ENCODE assay signal across 1 cellular context in the genomic region with DNA sequence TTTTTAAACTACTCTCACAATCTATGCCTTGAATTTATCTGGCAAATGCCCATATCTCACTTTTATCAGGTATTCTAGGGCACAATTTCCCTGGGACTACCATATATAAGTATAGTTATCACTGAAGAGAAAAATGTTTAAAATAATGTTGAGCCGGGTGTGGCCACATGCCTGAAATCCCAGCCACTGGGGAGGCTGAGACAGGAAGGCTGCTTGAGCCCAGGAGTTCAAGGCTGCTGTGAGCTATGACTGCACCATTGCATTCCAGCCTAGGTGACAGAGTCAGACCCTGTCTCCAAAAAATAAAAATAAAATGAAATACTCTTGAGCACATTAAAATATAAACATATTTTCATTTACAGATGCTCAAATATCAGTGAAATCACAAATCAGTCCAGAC.
TF ChIP-seq lines count a peak whose summit lies in the region.

No MANE protein-coding gene starts in this region.

TF ChIP-seq in SK-N-SH, 30 proteins besides CTCF, POLR2A, EP300 and RAD21 (continued from another document):
- TF ChIP-seq, protein P1, sequence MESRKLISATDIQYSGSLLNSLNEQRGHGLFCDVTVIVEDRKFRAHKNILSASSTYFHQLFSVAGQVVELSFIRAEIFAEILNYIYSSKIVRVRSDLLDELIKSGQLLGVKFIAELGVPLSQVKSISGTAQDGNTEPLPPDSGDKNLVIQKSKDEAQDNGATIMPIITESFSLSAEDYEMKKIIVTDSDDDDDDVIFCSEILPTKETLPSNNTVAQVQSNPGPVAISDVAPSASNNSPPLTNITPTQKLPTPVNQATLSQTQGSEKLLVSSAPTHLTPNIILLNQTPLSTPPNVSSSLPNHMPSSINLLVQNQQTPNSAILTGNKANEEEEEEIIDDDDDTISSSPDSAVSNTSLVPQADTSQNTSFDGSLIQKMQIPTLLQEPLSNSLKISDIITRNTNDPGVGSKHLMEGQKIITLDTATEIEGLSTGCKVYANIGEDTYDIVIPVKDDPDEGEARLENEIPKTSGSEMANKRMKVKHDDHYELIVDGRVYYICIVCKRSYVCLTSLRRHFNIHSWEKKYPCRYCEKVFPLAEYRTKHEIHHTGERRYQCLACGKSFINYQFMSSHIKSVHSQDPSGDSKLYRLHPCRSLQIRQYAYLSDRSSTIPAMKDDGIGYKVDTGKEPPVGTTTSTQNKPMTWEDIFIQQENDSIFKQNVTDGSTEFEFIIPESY (IDR thresholded peaks at IDR 0.05; ENCODE audit: borderline replicate concordance, low read depth) = no peak
- TF ChIP-seq TAF1 (IDR thresholded peaks at IDR 0.05; ENCODE audit: borderline replicate concordance, low read depth, low read length) (no peak), FOXJ3 (CRISPR knock-in tag; IDR thresholded peaks at IDR 0.05) (no peak), MEF2A (IDR thresholded peaks at IDR 0.05; ENCODE audit: borderline replicate concordance, low read depth) (no peak), RXRA (IDR thresholded peaks at IDR 0.05; ENCODE audit: borderline replicate concordance, low read depth) (no peak), SIN3A (IDR thresholded peaks at IDR 0.05; ENCODE audit: borderline replicate concordance, low read depth, low read length) (no peak), TCF12 (IDR thresholded peaks at IDR 0.05) (no peak)
- TF ChIP-seq, protein P2, sequence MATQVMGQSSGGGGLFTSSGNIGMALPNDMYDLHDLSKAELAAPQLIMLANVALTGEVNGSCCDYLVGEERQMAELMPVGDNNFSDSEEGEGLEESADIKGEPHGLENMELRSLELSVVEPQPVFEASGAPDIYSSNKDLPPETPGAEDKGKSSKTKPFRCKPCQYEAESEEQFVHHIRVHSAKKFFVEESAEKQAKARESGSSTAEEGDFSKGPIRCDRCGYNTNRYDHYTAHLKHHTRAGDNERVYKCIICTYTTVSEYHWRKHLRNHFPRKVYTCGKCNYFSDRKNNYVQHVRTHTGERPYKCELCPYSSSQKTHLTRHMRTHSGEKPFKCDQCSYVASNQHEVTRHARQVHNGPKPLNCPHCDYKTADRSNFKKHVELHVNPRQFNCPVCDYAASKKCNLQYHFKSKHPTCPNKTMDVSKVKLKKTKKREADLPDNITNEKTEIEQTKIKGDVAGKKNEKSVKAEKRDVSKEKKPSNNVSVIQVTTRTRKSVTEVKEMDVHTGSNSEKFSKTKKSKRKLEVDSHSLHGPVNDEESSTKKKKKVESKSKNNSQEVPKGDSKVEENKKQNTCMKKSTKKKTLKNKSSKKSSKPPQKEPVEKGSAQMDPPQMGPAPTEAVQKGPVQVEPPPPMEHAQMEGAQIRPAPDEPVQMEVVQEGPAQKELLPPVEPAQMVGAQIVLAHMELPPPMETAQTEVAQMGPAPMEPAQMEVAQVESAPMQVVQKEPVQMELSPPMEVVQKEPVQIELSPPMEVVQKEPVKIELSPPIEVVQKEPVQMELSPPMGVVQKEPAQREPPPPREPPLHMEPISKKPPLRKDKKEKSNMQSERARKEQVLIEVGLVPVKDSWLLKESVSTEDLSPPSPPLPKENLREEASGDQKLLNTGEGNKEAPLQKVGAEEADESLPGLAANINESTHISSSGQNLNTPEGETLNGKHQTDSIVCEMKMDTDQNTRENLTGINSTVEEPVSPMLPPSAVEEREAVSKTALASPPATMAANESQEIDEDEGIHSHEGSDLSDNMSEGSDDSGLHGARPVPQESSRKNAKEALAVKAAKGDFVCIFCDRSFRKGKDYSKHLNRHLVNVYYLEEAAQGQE (IDR thresholded peaks at IDR 0.05; ENCODE audit: low read depth, low read length) = no peak
- TF ChIP-seq, protein P3, sequence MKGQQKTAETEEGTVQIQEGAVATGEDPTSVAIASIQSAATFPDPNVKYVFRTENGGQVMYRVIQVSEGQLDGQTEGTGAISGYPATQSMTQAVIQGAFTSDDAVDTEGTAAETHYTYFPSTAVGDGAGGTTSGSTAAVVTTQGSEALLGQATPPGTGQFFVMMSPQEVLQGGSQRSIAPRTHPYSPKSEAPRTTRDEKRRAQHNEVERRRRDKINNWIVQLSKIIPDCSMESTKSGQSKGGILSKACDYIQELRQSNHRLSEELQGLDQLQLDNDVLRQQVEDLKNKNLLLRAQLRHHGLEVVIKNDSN (IDR thresholded peaks at IDR 0.05; ENCODE audit: borderline replicate concordance, low read depth) = no peak
